Comparison of ENCODE assay signal across 8 cellular contexts in the genomic region with DNA sequence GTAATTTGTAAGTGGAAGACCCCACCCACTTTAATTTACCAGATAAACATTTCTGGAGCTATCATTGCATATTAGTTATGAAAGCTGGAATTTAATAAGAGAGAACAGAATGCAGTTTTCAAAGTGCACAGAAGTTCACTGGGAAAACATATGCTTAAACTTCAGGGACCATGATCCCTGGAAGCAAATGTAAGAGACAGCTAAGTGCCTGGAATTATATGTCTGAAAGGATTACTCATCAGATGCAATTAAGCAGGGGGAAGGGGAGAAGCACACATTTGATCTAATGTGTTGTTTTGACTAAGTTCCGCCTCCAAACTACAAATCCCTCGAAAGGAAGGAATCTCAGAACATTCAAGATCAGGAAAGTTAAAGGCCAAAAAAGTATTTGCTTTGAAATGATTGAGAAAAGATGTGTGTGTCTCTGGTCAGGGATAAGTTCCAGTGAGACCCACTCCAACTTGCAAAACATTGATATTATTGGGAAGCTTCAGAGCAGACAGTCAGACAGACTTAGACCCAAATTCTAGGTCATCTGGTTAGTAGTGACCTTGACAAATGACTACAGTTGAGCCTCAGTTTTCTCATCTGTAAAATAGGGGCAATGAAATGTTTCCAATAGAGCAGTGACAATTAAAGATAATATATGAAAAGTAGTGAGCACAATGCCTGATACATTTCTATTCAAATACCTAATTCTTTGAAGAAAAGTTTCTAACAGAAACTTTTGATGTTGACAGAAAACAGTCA.
DNase-seq lines count a peak whose midpoint lies in the region; ATAC-seq lines count a peak whose summit lies in the region.

No MANE protein-coding gene starts in this region.

- no peak overlapping the region for H3K9ac ChIP-seq in HUES48 (ENCODE audit: low read depth, low read length)
- no peak overlapping the region for H3K9ac ChIP-seq in subcutaneous abdominal adipose tissue (ENCODE audit: low read length in 5 of 5)

- peaks cover 5% of the 10 kb centered on the region for H3K36me3 Mint-ChIP-seq in activated T-helper 1 cell treated with anti-CD3 and anti-CD28 coated beads, Interleukin-12 subunit alpha, Interleukin-12 subunit beta, Interleukin-2, Interleukin-4 antibody, amounts not matched to agents 30 ng/mL and 10 ng/mL and 1 ng/mL, durations not matched to agents 14 hours and 24 hours and 36 hours (ENCODE audit: low read depth)

- no peak for ATAC-seq in HG02571 (IDR thresholded peaks at IDR 0.05; ENCODE audit: unreplicated experiment)

- H3K27ac Mint-ChIP-seq in activated T-helper 1 cell treated with anti-CD3 and anti-CD28 coated beads, Interleukin-12 subunit alpha, Interleukin-12 subunit beta, Interleukin-2, Interleukin-4 antibody, amounts not matched to agents 30 ng/mL and 10 ng/mL and 1 ng/mL, durations not matched to agents 14 hours and 24 hours and 36 hours = peak overlapping the region; percentile 90

- no peak overlapping the region for H3K4me3 Mint-ChIP-seq in activated T-helper 1 cell treated with anti-CD3 and anti-CD28 coated beads, Interleukin-12 subunit alpha, Interleukin-12 subunit beta, Interleukin-2, Interleukin-4 antibody, amounts not matched to agents 30 ng/mL and 10 ng/mL and 1 ng/mL, durations not matched to agents 14 hours and 24 hours and 36 hours

- H3K27me3 ChIP-seq in HUES48 (ENCODE audit: control insufficient read depth, insufficient read depth, low read length) (no peaks in the 10 kb centered on the region), subcutaneous abdominal adipose tissue (ENCODE audit: control insufficient read depth in 5 of 5, insufficient read depth in 4 of 5, low read length in 5 of 5) (no peaks in the 10 kb centered on the region)

- intact Hi-C loops in activated T-helper 1 cell treated with anti-CD3 and anti-CD28 coated beads, Interleukin-12 subunit alpha, Interleukin-12 subunit beta, Interleukin-2, Interleukin-4 antibody, amounts not matched to agents 30 ng/mL and 10 ng/mL and 1 ng/mL, durations not matched to agents 14 hours and 24 hours and 36 hours (cut with micrococcal nuclease) = loop anchor here (1.0 to 10.0 kb wide), 11 partner anchors 13 to 1830 kb away; no protein-coding TSS in a partner anchor

- H3K9me3 ChIP-seq in HUES48 (ENCODE audit: control insufficient read depth, insufficient read depth, low read length) = no peaks in the 10 kb centered on the region; the same call in 1 of the 2 replicates
- no peaks in the 10 kb centered on the region for H3K9me3 ChIP-seq in subcutaneous abdominal adipose tissue (ENCODE audit: control insufficient read depth in 5 of 5, low read length in 5 of 5)

- DNase-seq in activated T-helper 1 cell treated with anti-CD3 and anti-CD28 coated beads, Interleukin-12 subunit alpha, Interleukin-12 subunit beta, Interleukin-2, Interleukin-4 antibody, amounts not matched to agents 30 ng/mL and 10 ng/mL and 1 ng/mL, durations not matched to agents 14 hours and 24 hours and 36 hours (ENCODE audit: low spot score) = no peak
- peak; percentile 84 for DNase-seq in iris pigment epithelial cell (ENCODE audit: low read depth)
- no peak for DNase-seq in 8988T
- DNase-seq in activated CD8-positive, alpha-beta memory T cell treated with anti-CD3 and anti-CD28 coated beads, Interleukin-2, amount 50 U/mL, for 4 hours = no peak
- DNase-seq in NCI-H345 treated with DMSO at 0.1 percent for 48 hours (lab: John Stamatoyannopoulos, UW; ENCODE audit: unreplicated experiment) = no peak

- H3K4me3 ChIP-seq in HUES48 (ENCODE audit: low read depth, low read length) (no peak overlapping the region), subcutaneous abdominal adipose tissue (ENCODE audit: low read depth in 1 of 5, low read length in 5 of 5) (no peak overlapping the region)

- peaks cover 4% of the 10 kb centered on the region for H3K27me3 Mint-ChIP-seq in activated T-helper 1 cell treated with anti-CD3 and anti-CD28 coated beads, Interleukin-12 subunit alpha, Interleukin-12 subunit beta, Interleukin-2, Interleukin-4 antibody, amounts not matched to agents 30 ng/mL and 10 ng/mL and 1 ng/mL, durations not matched to agents 14 hours and 24 hours and 36 hours (ENCODE audit: insufficient read depth)

- H3K27ac ChIP-seq in HUES48 (ENCODE audit: low read depth, low read length) (peak overlapping the region; percentile 95), subcutaneous abdominal adipose tissue (ENCODE audit: low read depth, low read length) (peak overlapping the region; percentile 61)

- peaks cover 28% of the 10 kb centered on the region for H3K4me1 Mint-ChIP-seq in activated T-helper 1 cell treated with anti-CD3 and anti-CD28 coated beads, Interleukin-12 subunit alpha, Interleukin-12 subunit beta, Interleukin-2, Interleukin-4 antibody, amounts not matched to agents 30 ng/mL and 10 ng/mL and 1 ng/mL, durations not matched to agents 14 hours and 24 hours and 36 hours (ENCODE audit: low read depth)

- H3K4me1 ChIP-seq in HUES48 (ENCODE audit: control insufficient read depth, insufficient read depth, low read length) (0 out of 2 replicates have a peak, but pooled peaks cover under 1% of the 10 kb centered on the region), subcutaneous abdominal adipose tissue (ENCODE audit: control insufficient read depth in 5 of 5, insufficient read depth in 5 of 5, low read length in 5 of 5) (peaks cover 0 to 14% (median 6%) of the 10 kb centered on the region in 5 donors)

- H3K36me3 ChIP-seq in HUES48 (ENCODE audit: control insufficient read depth, insufficient read depth, low read length) (no peaks in the 10 kb centered on the region), subcutaneous abdominal adipose tissue (ENCODE audit: control insufficient read depth in 5 of 5, insufficient read depth in 5 of 5, low read length in 5 of 5) (no peaks in the 10 kb centered on the region)

- H3K9me3 Mint-ChIP-seq in activated T-helper 1 cell treated with anti-CD3 and anti-CD28 coated beads, Interleukin-12 subunit alpha, Interleukin-12 subunit beta, Interleukin-2, Interleukin-4 antibody, amounts not matched to agents 30 ng/mL and 10 ng/mL and 1 ng/mL, durations not matched to agents 14 hours and 24 hours and 36 hours = peaks cover 34% of the 10 kb centered on the region
